26 cellular contexts compared by ENCODE assay signal in the genomic region with DNA sequence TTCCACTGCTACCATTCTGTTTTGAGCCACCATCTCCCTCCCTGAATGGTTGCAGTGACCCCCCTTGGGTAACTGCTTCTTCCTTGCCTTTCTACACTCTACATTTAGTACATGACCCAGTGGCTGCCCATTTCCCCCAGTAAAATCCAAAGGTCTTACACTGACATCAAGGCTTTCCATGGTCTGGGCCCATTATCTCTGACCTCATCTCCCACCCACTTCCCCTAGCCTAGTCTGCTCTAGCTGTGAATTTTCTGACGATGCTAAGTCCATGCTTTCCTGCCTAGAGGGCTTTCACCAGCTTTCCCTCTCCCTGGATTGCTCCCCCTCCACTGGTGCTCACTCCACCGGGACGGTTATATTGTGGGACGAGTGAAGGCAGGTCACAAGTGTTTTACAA.
"Had no signal": no experiment of that assay in that cellular context is flagged by ENCODE, and none has a peak within 500 bp of the region (broad histone marks: within the 10 kb centered on the region; RNA-seq: fewer than 3 reads in every experiment).

No MANE protein-coding gene starts in this region.

- H3K4me3 ChIP-seq: heart left ventricle had no signal

- H3K27me3 ChIP-seq: brain microvascular endothelial cell, heart left ventricle had no signal

- H3K36me3 ChIP-seq: brain microvascular endothelial cell, heart left ventricle, WERI-Rb-1 had no signal

- H3K27ac ChIP-seq: brain microvascular endothelial cell, epithelial cell of prostate, WERI-Rb-1 had no signal

- DNase-seq: activated B cell treated with CpG ODN at 0.5 μM for 24 hours; activated CD4-positive, alpha-beta T cell treated with anti-CD3 and anti-CD28 coated beads for 48 hours; activated CD4-positive, alpha-beta T cell treated with anti-CD3 and anti-CD28 coated beads, Interleukin-2, amount 50 U/mL, for 1 hour; activated CD4-positive, alpha-beta T cell treated with anti-CD3 and anti-CD28 coated beads, Interleukin-2, amount 50 U/mL, for 48 hours; activated CD8-positive, alpha-beta memory T cell treated with anti-CD3 and anti-CD28 coated beads for 24 hours; activated CD8-positive, alpha-beta T cell treated with anti-CD3 and anti-CD28 coated beads for 36 hours; activated effector memory CD4-positive, alpha-beta T cell treated with Interleukin-2 at 50 U/mL for 16 hours; activated gamma-delta T cell treated with Interleukin-2 at 50 U/mL for 16 hours; activated naive CD4-positive, alpha-beta T cell treated with anti-CD3 and anti-CD28 coated beads, Interleukin-2, amount 50 U/mL, for 16 hours; activated naive CD4-positive, alpha-beta T cell treated with Interleukin-2 at 50 U/mL for 16 hours; activated T-cell treated with anti-CD3 and anti-CD28 coated beads, Interleukin-2, amount 50 U/mL, for 4 hours; amniotic stem cell; anterior cingulate cortex; brain microvascular endothelial cell; caudate nucleus; effector CD8-positive, alpha-beta T cell; foreskin fibroblast; glutamatergic neuron; heart left ventricle; T-helper 1 cell; T-helper 17 cell; T1000; WERI-Rb-1 had no signal

- ATAC-seq: activated CD4-positive, CD25-positive, alpha-beta regulatory T cell treated with anti-CD3 and anti-CD28 coated beads, Interleukin-2, amount 50 U/mL, for 24 hours; activated CD8-positive, alpha-beta T cell treated with anti-CD3 and anti-CD28 coated beads for 36 hours; activated T-cell treated with anti-CD3 and anti-CD28 coated beads, Interleukin-2, amount 50 U/mL, for 4 hours; activated T-helper 17 cell treated with anti-CD3 and anti-CD28 coated beads, Interleukin-2, amount 50 U/mL, for 72 hours; T-helper 17 cell had no signal

- H3K9me3 ChIP-seq: heart left ventricle had no signal
